ENCODE assay signal across 8 cellular contexts in genomic region chr9:127778280-127779135, GRCh38. TPM values are rescaled to one million over a fixed set of nuclear protein-coding genes. Genes with fewer than 3 reads are reported as not detected.
A peak's percentile ranks its signal among the peaks of the same experiment; 100 is the strongest.
DNase-seq lines count a peak whose midpoint lies in the region; ATAC-seq and TF ChIP-seq lines count a peak whose summit lies in the region.

TSS of gene SH2D3C (minus strand) at chr9:127778666. CDS start at chr9:127778627, 39 bp downstream.

- H3K27ac Mint-ChIP-seq in T-cell = peak within 1 kb of the TSS; percentile 96 to 99
- H3K27ac Mint-ChIP-seq in dendritic cell treated with granulocyte-macrophage colony-stimulating factor and Interleukin-4, amounts not matched to agents 40 ng/mL and 50 ng/mL, for 4 days = peak within 1 kb of the TSS; percentile 64

- ATAC-seq in HG02571 (IDR thresholded peaks at IDR 0.05; ENCODE audit: unreplicated experiment) (peak; percentile 30), T-cell (replicated peaks in 1 of 4) (peak; percentile 46 to 54 (median 50)), omental fat pad (ENCODE audit: low FRiP score) (peak; percentile 3), GM18519 (IDR thresholded peaks at IDR 0.05; ENCODE audit: low FRiP score, unreplicated experiment) (no peak), HG02884 (IDR thresholded peaks at IDR 0.05; ENCODE audit: unreplicated experiment) (no peak)

- DNase-seq in GM10248 (ENCODE audit: extremely low spot score) (peak; percentile 60), T-cell (peak in 14 of 34 experiments; percentile 18 to 59 (median 42)), omental fat pad (ENCODE audit: low spot score) (no peak), NCI-H1694 treated with DMSO at 0.1 percent for 48 hours (lab: John Stamatoyannopoulos, UW) (no peak)

- H3K9me3 Mint-ChIP-seq in T-cell = no peaks in the 10 kb centered on the region
- no peaks in the 10 kb centered on the region for H3K9me3 Mint-ChIP-seq in dendritic cell treated with granulocyte-macrophage colony-stimulating factor and Interleukin-4, amounts not matched to agents 40 ng/mL and 50 ng/mL, for 4 days

- CTCF ChIA-PET in GM10248 (lab: Yijun Ruan, JAX) = interaction anchor here (0.9 to 10.6 kb wide), 6 partner anchors 9 to 257 kb away, joined by 3 to 62 read pairs (median 4); partner anchors contain the start of genes FPGS and TOR2A
- CTCF ChIA-PET in T-cell (lab: Charles Lee) = interaction anchor here (0.6 to 1.0 kb wide), 3 partner anchors 44 to 143 kb away, joined by 3 to 7 read pairs (median 3); partner anchors contain the start of gene TOR2A (in 1 of the 2)

- intact Hi-C loops in dendritic cell treated with granulocyte-macrophage colony-stimulating factor and Interleukin-4, amounts not matched to agents 40 ng/mL and 50 ng/mL, for 4 days (cut with micrococcal nuclease) = no loop called here

- POLR2A ChIA-PET in GM10248 (lab: Yijun Ruan, JAX) (interaction anchor here (0.7 to 1.0 kb wide), 2 partner anchors 24 to 67 kb away, joined by 3 read pairs; partner anchors contain the start of gene FPGS), T-cell (lab: Charles Lee) (no interaction called here)

- H3K27me3 Mint-ChIP-seq in T-cell = no peaks in the 10 kb centered on the region
- no peaks in the 10 kb centered on the region for H3K27me3 Mint-ChIP-seq in dendritic cell treated with granulocyte-macrophage colony-stimulating factor and Interleukin-4, amounts not matched to agents 40 ng/mL and 50 ng/mL, for 4 days

- H3K36me3 Mint-ChIP-seq in T-cell = peaks cover 5% of the 10 kb centered on the region
- H3K36me3 Mint-ChIP-seq in dendritic cell treated with granulocyte-macrophage colony-stimulating factor and Interleukin-4, amounts not matched to agents 40 ng/mL and 50 ng/mL, for 4 days (ENCODE audit: low read depth) = peaks cover 10% of the 10 kb centered on the region

- TF ChIP-seq CTCF in GM10248 (IDR thresholded peaks at IDR 0.05; ENCODE audit: control extremely low read depth, extremely low read depth, low read depth, missing control alignments) (no peak), omental fat pad (IDR thresholded peaks at IDR 0.05) (no peak)

- H3K4me1 Mint-ChIP-seq in T-cell = peaks cover 59 to 81% (median 72%) of the 10 kb centered on the region in 3 donors
- peaks cover 74% of the 10 kb centered on the region for H3K4me1 Mint-ChIP-seq in dendritic cell treated with granulocyte-macrophage colony-stimulating factor and Interleukin-4, amounts not matched to agents 40 ng/mL and 50 ng/mL, for 4 days (ENCODE audit: low read depth)

- peak within 1 kb of the TSS; percentile 96 to 99 (median 98) for H3K4me3 Mint-ChIP-seq in T-cell
- peak within 1 kb of the TSS; percentile 71 for H3K4me3 Mint-ChIP-seq in dendritic cell treated with granulocyte-macrophage colony-stimulating factor and Interleukin-4, amounts not matched to agents 40 ng/mL and 50 ng/mL, for 4 days

RNA-seq across cellular contexts. Expression of gene SH2D3C, which starts in this region (rescaled TPM):
- total RNA-seq in T-cell = 10 to 100 TPM; 31.6 to 48.7 (median 47.7) TPM
- 10 to 100 TPM in 3 of 4 donors, 1 to 10 TPM in 1; 7.1 to 33.6 (median 17.2) TPM for total RNA-seq in omental fat pad

Comparison
In these comparisons a context has a peak if more than half of its experiments do, and no peak if none do; other contexts are left out.
1. ATAC-seq: peak in HG02571 (single experiment), T-cell (4 of 4) and omental fat pad (single experiment); none in GM18519 (single experiment) and HG02884 (single experiment).